1 cellular context compared by ENCODE assay signal in the genomic region with DNA sequence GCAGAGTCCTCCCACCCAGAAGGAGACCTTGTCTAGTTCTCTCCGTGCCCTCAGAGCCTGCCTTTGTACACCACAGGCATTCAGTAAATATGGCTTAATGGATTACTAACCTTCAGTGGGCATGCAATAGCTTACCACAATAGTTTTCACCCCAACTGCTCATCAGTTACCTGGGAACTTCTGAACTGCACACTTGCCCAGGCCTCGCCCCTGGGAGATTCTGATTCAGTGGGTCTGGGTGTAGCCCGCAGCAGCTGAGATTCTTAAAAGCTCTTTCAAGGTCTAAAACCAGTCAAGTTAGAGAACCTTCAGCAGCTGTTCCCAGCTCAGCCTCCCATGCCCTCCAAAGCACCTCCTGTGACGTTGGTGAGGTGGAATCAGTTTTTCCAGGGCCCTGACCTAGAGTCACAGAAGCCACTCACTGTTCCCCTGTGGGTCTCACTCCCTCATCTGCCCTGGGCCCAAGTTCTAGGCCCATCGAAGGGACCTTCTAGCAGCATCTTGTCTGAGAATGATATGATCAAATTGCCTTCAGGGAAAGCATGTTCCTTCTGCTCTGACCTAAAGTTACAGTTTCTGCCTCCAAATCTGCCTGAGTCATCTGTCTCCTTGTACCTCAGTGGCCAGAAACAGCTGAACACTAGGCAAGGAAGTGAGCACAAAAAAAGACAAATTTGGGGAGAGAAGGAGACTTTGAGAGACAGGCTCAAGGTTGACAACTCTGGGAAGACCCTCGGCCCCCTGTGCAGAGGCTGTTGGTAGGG.
TF ChIP-seq lines count a peak whose summit lies in the region.

No MANE protein-coding gene starts in this region.

TF ChIP-seq in GM12878, 131 proteins besides CTCF, POLR2A, EP300 and RAD21:
- TF ChIP-seq NFIC (IDR thresholded peaks at IDR 0.05; ENCODE audit: low read depth, low read length) (no peak), FOXM1 (IDR thresholded peaks at IDR 0.05; ENCODE audit: low read depth, low read length) (no peak), ZBED1 (IDR thresholded peaks at IDR 0.05; ENCODE audit: borderline replicate concordance) (no peak), CHD4 (IDR thresholded peaks at IDR 0.05) (no peak), MYC (IDR thresholded peaks at IDR 0.05; ENCODE audit: insufficient read depth, insufficient read length, insufficient replicate concordance, low read length, severe bottlenecking) (no peak), MTA3 (IDR thresholded peaks at IDR 0.05; ENCODE audit: borderline replicate concordance, low read length) (no peak), FOXK2 (IDR thresholded peaks at IDR 0.05) (no peak)
